In the genomic region with DNA sequence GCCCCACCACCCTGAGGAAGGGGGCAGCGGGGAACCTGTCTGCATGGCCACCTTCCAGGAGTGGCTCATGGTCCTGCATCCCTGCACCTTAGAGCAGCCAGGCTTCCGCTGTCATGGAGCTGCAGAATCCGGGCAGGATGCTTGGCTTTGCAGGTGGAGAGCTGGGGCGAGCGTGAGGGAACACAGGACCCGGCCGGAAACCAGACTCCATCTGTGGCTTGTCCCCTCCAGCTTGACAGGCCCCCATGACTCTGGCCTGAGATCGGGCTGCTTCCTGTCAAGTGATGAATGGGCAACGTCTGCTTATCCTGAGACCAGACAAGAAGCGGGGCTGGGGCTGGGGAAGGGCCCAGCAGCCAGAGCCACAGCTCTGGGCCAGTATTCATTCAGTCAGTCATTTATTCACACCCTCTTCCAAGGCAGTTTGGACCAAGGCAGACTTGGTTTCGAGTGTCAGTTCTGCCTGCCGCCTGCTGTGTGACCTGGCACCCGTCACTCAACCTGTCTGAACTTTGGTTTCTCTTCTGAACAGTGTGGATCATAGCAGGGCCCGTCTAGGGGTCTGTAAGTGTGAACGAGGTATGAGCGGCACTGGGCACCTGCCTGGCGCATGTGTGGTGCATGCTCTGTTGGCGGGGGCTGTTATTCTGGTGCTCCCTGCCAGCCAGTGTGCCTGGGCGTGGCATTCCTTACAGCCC, we compare ENCODE assay signal across 1 cellular context.
A peak's percentile ranks its signal among the peaks of the same experiment; 100 is the strongest.
TF ChIP-seq lines count a peak whose summit lies in the region.

No MANE protein-coding gene starts in this region.

TF ChIP-seq in GM12878, 131 proteins besides CTCF, POLR2A, EP300 and RAD21 (continued from another document):
- TF ChIP-seq USF2 (IDR thresholded peaks at IDR 0.05; ENCODE audit: borderline replicate concordance, low read depth, low read length), result no peak
- TF ChIP-seq BHLHE40 (IDR thresholded peaks at IDR 0.05; ENCODE audit: borderline replicate concordance in 1 of 2, low read depth in 2 of 2, low read length in 1 of 2), result no peak
- TF ChIP-seq RCOR1 (conservative IDR thresholded peaks at IDR 0.05; ENCODE audit: low read depth, low read length), result no peak
- no peak for TF ChIP-seq CREM (IDR thresholded peaks at IDR 0.05; ENCODE audit: low read depth)
- TF ChIP-seq ZNF274 (IDR thresholded peaks at IDR 0.05; ENCODE audit: insufficient read depth, insufficient read length), result no peak
- TF ChIP-seq, protein P1, sequence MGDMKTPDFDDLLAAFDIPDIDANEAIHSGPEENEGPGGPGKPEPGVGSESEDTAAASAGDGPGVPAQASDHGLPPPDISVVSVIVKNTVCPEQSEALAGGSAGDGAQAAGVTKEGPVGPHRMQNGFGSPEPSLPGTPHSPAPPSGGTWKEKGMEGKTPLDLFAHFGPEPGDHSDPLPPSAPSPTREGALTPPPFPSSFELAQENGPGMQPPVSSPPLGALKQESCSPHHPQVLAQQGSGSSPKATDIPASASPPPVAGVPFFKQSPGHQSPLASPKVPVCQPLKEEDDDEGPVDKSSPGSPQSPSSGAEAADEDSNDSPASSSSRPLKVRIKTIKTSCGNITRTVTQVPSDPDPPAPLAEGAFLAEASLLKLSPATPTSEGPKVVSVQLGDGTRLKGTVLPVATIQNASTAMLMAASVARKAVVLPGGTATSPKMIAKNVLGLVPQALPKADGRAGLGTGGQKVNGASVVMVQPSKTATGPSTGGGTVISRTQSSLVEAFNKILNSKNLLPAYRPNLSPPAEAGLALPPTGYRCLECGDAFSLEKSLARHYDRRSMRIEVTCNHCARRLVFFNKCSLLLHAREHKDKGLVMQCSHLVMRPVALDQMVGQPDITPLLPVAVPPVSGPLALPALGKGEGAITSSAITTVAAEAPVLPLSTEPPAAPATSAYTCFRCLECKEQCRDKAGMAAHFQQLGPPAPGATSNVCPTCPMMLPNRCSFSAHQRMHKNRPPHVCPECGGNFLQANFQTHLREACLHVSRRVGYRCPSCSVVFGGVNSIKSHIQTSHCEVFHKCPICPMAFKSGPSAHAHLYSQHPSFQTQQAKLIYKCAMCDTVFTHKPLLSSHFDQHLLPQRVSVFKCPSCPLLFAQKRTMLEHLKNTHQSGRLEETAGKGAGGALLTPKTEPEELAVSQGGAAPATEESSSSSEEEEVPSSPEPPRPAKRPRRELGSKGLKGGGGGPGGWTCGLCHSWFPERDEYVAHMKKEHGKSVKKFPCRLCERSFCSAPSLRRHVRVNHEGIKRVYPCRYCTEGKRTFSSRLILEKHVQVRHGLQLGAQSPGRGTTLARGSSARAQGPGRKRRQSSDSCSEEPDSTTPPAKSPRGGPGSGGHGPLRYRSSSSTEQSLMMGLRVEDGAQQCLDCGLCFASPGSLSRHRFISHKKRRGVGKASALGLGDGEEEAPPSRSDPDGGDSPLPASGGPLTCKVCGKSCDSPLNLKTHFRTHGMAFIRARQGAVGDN (IDR thresholded peaks at IDR 0.05), result peak; percentile 64
- no peak; the same call in 1 of the 2 replicates for TF ChIP-seq POLR2AphosphoS5 (IDR thresholded peaks at IDR 0.05; ENCODE audit: low read length)
- TF ChIP-seq BCL11A (IDR thresholded peaks at IDR 0.05; ENCODE audit: low read depth, low read length), result 0 out of 2 replicates have a peak, but pooled peaks have one; percentile 14
- 0 out of 2 replicates have a peak, but pooled peaks have one; percentile 23 for TF ChIP-seq MAX (IDR thresholded peaks at IDR 0.05; ENCODE audit: low read depth, low read length)
- no peak for TF ChIP-seq NFXL1 (IDR thresholded peaks at IDR 0.05; ENCODE audit: borderline replicate concordance)
- TF ChIP-seq ELK1 (IDR thresholded peaks at IDR 0.05; ENCODE audit: low read depth, low read length), result no peak
- no peak for TF ChIP-seq NFYA (IDR thresholded peaks at IDR 0.05; ENCODE audit: borderline replicate concordance, low read depth, low read length)
- TF ChIP-seq PKNOX1 (IDR thresholded peaks at IDR 0.05), result peak; percentile 51
